8 cellular contexts compared by ENCODE assay signal in the genomic region with DNA sequence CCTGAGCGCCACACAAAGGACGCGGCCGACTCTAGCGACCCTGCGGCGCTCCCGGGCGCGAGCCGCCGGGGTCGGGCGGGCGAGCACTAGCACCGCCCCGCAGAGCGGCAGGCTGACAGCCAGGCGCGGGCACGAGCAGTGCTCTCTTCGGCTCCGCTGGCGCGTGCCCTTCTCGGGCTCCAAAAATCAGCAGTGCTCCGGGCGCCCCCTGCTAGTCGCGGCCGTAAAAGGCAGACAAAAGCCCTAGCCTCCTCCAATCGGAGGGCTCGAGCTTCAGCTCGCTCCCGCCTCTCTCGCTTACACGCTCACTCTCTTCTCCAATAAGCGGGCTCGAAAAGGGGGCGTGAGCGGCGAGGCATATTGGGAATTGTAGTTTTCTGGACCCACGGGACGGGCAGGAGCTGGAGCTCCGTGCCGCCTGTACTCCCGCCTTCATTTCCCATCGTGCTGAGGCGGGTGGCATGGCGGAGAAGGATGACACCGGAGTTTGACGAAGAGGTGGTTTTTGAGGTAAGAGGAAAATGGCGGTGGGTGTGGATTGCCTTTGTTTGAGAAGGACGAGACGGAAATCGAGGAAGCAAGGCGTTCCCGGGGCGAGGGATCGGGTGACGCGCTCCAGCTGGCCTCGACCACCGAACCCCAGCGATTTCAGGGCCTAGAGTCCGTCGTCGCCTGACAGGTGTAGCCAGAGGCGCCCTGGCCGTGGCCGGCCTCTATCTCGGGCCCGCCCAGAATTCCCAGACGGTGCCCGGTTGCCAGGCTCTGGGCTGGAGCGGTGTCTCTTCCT. TPM values are rescaled to one million over a fixed set of nuclear protein-coding genes. Genes with fewer than 3 reads are reported as not detected.
DNase-seq lines count a peak whose midpoint lies in the region; ATAC-seq and TF ChIP-seq lines count a peak whose summit lies in the region.

A gene (minus strand): TSS at position 91 of the 787 bp plus-strand sequence. CDS start 227 bp downstream, outside the sequence.
A gene with protein sequence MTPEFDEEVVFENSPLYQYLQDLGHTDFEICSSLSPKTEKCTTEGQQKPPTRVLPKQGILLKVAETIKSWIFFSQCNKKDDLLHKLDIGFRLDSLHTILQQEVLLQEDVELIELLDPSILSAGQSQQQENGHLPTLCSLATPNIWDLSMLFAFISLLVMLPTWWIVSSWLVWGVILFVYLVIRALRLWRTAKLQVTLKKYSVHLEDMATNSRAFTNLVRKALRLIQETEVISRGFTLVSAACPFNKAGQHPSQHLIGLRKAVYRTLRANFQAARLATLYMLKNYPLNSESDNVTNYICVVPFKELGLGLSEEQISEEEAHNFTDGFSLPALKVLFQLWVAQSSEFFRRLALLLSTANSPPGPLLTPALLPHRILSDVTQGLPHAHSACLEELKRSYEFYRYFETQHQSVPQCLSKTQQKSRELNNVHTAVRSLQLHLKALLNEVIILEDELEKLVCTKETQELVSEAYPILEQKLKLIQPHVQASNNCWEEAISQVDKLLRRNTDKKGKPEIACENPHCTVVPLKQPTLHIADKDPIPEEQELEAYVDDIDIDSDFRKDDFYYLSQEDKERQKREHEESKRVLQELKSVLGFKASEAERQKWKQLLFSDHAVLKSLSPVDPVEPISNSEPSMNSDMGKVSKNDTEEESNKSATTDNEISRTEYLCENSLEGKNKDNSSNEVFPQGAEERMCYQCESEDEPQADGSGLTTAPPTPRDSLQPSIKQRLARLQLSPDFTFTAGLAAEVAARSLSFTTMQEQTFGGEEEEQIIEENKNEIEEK (plus strand): TSS at position 431 of the 787 bp plus-strand sequence. CDS start 44 bp downstream, at position 475.

- dilution Hi-C loops in mammary epithelial cell (cut with HindIII; ENCODE audit: low sequenced_read_pairs) = loop anchor here (5.0 kb wide), 2 partner anchors 45 to 100 kb away; no protein-coding TSS in a partner anchor

- peak within 1 kb of the TSS; percentile 85 for H3K4me3 ChIP-seq in AG04449 (ENCODE audit: low read depth, low read length)
- H3K4me3 ChIP-seq in mammary epithelial cell (replicated peaks in 1 of 3; ENCODE audit: insufficient read depth in 1 of 3, low read depth in 2 of 3, low read length in 3 of 3) = peak within 1 kb of the TSS; percentile 72 to 95 (median 92)
- peak within 1 kb of the TSS; percentile 91 for H3K4me3 ChIP-seq in iPS-18c (ENCODE audit: insufficient read depth, low read depth, low read length)
- H3K4me3 ChIP-seq in skeletal muscle tissue (ENCODE audit: low read length in 3 of 3) = peak within 1 kb of the TSS; percentile 98

- TF ChIP-seq CTCF in AG04449 (IDR thresholded peaks at IDR 0.05; ENCODE audit: insufficient read depth, low read length, missing control alignments) = peak; percentile 73
- TF ChIP-seq CTCF in VCaP (conservative IDR thresholded peaks at IDR 0.05) = peak; percentile 69
- peak; percentile 41 to 75 for TF ChIP-seq CTCF in mammary epithelial cell (conservative IDR thresholded peaks at IDR 0.05 in 1 of 2, IDR thresholded peaks at IDR 0.05 in 1 of 2; ENCODE audit: extremely low read depth in 1 of 2, insufficient read depth in 1 of 2, low read depth in 1 of 2, low read length in 2 of 2)

- H3K79me2 ChIP-seq in mammary epithelial cell (ENCODE audit: insufficient read depth, low read length) = peaks cover 93% of the 10 kb centered on the region

- H3K4me1 ChIP-seq in mammary epithelial cell (ENCODE audit: insufficient read depth, low read length) (peaks cover 21% of the 10 kb centered on the region), skeletal muscle tissue (ENCODE audit: control insufficient read depth in 3 of 3, insufficient read depth in 3 of 3, low read length in 3 of 3) (peaks cover 8 to 20% (median 12%) of the 10 kb centered on the region in 3 donors)

- H3K9me3 ChIP-seq in mammary epithelial cell (replicated peaks; ENCODE audit: insufficient read depth, low read length) = no peaks in the 10 kb centered on the region
- no peaks in the 10 kb centered on the region for H3K9me3 ChIP-seq in iPS-18c (ENCODE audit: control insufficient read depth, insufficient read depth, low read length)
- no peaks in the 10 kb centered on the region for H3K9me3 ChIP-seq in skeletal muscle tissue (ENCODE audit: control insufficient read depth in 3 of 3, low read length in 3 of 3)

- intact Hi-C loops in mammary epithelial cell (cut with micrococcal nuclease) = loop anchor here (1.0 to 5.0 kb wide), 8 partner anchors 13 to 315 kb away; a partner anchor contains a TSS

- 2% methylated on average over 17 of the region's 76 CpGs for WGBS in mammary epithelial cell (ENCODE audit: low coverage, missing lambda C conversion rate)

- peak; percentile 90 for ATAC-seq in GM18868 (IDR thresholded peaks at IDR 0.05; ENCODE audit: unreplicated experiment)
- ATAC-seq in HG03108 (IDR thresholded peaks at IDR 0.05; ENCODE audit: unreplicated experiment) = peak; percentile 90

- DNase-seq in AG04449 (ENCODE audit: low read depth, low spot score) (peak; percentile 92), NCI-H2171 treated with DMSO at 0.1 percent for 48 hours (lab: John Stamatoyannopoulos, UW) (peak; percentile 99), mammary epithelial cell (peak; percentile 100)

- CTCF ChIA-PET in AG04449 (lab: Yijun Ruan, JAX) (interaction anchor here (0.7 to 4.6 kb wide), 16 partner anchors 11 to 144 kb away, joined by 3 to 36 read pairs (median 4); a partner anchor contains a TSS), mammary epithelial cell (lab: Charles Lee; ENCODE audit: low non-redundant PET) (interaction anchor here (0.6 to 0.8 kb wide), 8 partner anchors 16 to 317 kb away, joined by 3 to 8 read pairs (median 4); a partner anchor contains a TSS)

- H3K9ac ChIP-seq in mammary epithelial cell (ENCODE audit: insufficient read depth, low read length) (peak within 1 kb of the TSS; percentile 98), skeletal muscle tissue (ENCODE audit: low read depth in 1 of 3, low read length in 3 of 3) (peak within 1 kb of the TSS; percentile 94 to 97 (median 95))

- no peaks in the 10 kb centered on the region for H3K36me3 ChIP-seq in mammary epithelial cell (ENCODE audit: insufficient read depth, low read length)
- H3K36me3 ChIP-seq in skeletal muscle tissue (ENCODE audit: control insufficient read depth in 3 of 3, insufficient read depth in 3 of 3, low read length in 3 of 3) = no peaks in the 10 kb centered on the region

- POLR2A ChIA-PET in AG04449 (lab: Yijun Ruan, JAX) = interaction anchor here (0.6 to 1.2 kb wide), 4 partner anchors 13 to 104 kb away, joined by 3 to 5 read pairs (median 4); no protein-coding TSS in a partner anchor

- H3K27ac ChIP-seq in VCaP (peak within 1 kb of the TSS; percentile 94), mammary epithelial cell (ENCODE audit: insufficient read depth, low read depth, low read length) (peak within 1 kb of the TSS; percentile 93), skeletal muscle tissue (ENCODE audit: low read depth, low read length) (peak within 1 kb of the TSS; percentile 99)

- no peaks in the 10 kb centered on the region for H3K27me3 ChIP-seq in mammary epithelial cell (ENCODE audit: insufficient read depth, low read length)
- H3K27me3 ChIP-seq in skeletal muscle tissue (ENCODE audit: control insufficient read depth in 3 of 3, insufficient read depth in 3 of 3, low read length in 3 of 3) = no peaks in the 10 kb centered on the region

- H2AFZ ChIP-seq in mammary epithelial cell (ENCODE audit: low read depth, low read length) = peak within 1 kb of the TSS; percentile 69

- no TSS peak for BruUV-seq in mammary epithelial cell (replicated peaks; lab: Mats Ljungman, UMichigan)

- in situ Hi-C loops in mammary epithelial cell (cut with MboI; ENCODE audit: low sequenced_read_pairs in 2 of 2) = loop anchor here in 1 of 2 donors (5.0 kb wide), 1 partner anchor 100 kb away; no protein-coding TSS in a partner anchor

- H4K20me1 ChIP-seq in mammary epithelial cell (ENCODE audit: insufficient read depth, low read length) = no peaks in the 10 kb centered on the region

- peak within 1 kb of the TSS; percentile 96 for H3K4me2 ChIP-seq in mammary epithelial cell (ENCODE audit: insufficient read depth, low read depth, low read length)

RNA-seq across cellular contexts. Expression of the first gene that starts in this region (rescaled TPM):
- total RNA-seq in mammary epithelial cell (10 to 100 TPM; 39.3 to 55.6 TPM), skeletal muscle tissue (5.7 TPM)
- 16.4 TPM for polyA plus RNA-seq in mammary epithelial cell
- 46.3 TPM for polyA minus RNA-seq in mammary epithelial cell

RNA-seq across cellular contexts. Expression of the second gene that starts in this region (rescaled TPM):
- 100 to 1,000 TPM; 113 to 133 TPM for total RNA-seq in mammary epithelial cell
- 66.2 TPM for polyA plus RNA-seq in mammary epithelial cell
- 73.7 TPM for polyA minus RNA-seq in mammary epithelial cell
- 69.4 TPM for total RNA-seq in skeletal muscle tissue

Comparison
In these comparisons a context has a peak if more than half of its experiments do, and no peak if none do; other contexts are left out.
1. Peak in every context shown above with its lines: DNase-seq, ATAC-seq, H3K4me3 ChIP-seq and H3K27ac ChIP-seq.